In genomic region chr16:1151424-1152122, GRCh38 we compare ENCODE assay signal across 15 cellular contexts. TPM values are rescaled to one million over a fixed set of nuclear protein-coding genes. Genes with fewer than 3 reads are reported as not detected.
DNase-seq lines count a peak whose midpoint lies in the region; ATAC-seq and TF ChIP-seq lines count a peak whose summit lies in the region.
"Had no signal": no experiment of that assay in that cellular context is flagged by ENCODE, and none has a peak within 500 bp of the region (broad histone marks: within the 10 kb centered on the region; RNA-seq: fewer than 3 reads in every experiment).

No MANE protein-coding gene starts in this region.

- BruUV-seq in A673 (replicated peaks; lab: Mats Ljungman, UMichigan) = no TSS peak

- TF ChIP-seq CTCF in osteoblast (IDR thresholded peaks at IDR 0.05; ENCODE audit: extremely low read depth, low read depth, low read length) (no peak), A673 (conservative IDR thresholded peaks at IDR 0.05; ENCODE audit: low read depth, low read length) (no peak), RWPE1 (conservative IDR thresholded peaks at IDR 0.05; ENCODE audit: low read depth) (no peak)

- H3K9me3 ChIP-seq in BLaER1 treated with 17β-estradiol and CSF1 and Interleukin-3, amounts not matched to agents 10 nM and 100 nM (replicated peaks in 1 of 11) = peaks cover 0 to 6% (median 0%) of the 10 kb centered on the region in 11 experiments; a peak in 1 of 22 replicates
- H3K9me3 ChIP-seq in NT2/D1 (ENCODE audit: insufficient read depth, low read length) (peaks cover 14% of the 10 kb centered on the region; the same call in 1 of the 2 replicates), iPS-18a (ENCODE audit: control insufficient read depth, low read depth, low read length) (no peaks in the 10 kb centered on the region), osteoblast (ENCODE audit: low read depth, low read length) (no peaks in the 10 kb centered on the region), A673 (ENCODE audit: low read depth, low read length, poor library complexity, severe bottlenecking) (no peaks in the 10 kb centered on the region)
- H3K9me3 ChIP-seq: psoas muscle had no signal

- H3K9ac ChIP-seq in BLaER1 treated with 17β-estradiol and CSF1 and Interleukin-3, amounts not matched to agents 10 nM and 100 nM = peak overlapping the region in 9 of 11 experiments; percentile 35 to 73 (median 65); a peak in 16 of 22 replicates
- H3K9ac ChIP-seq in NT2/D1 (ENCODE audit: insufficient read length, low read depth) (peak overlapping the region; percentile 85), iPS-18a (ENCODE audit: low read length) (no peak overlapping the region)

- POLR2A ChIA-PET in A673 (lab: Charles Lee; ENCODE audit: low non-redundant PET) = no interaction called here
- POLR2A ChIA-PET in RWPE1 (lab: Yijun Ruan, JAX; ENCODE audit: low non-redundant PET) = no interaction called here

- no peaks in the 10 kb centered on the region for H3K36me3 ChIP-seq in BLaER1 treated with 17β-estradiol and CSF1 and Interleukin-3, amounts not matched to agents 10 nM and 100 nM
- H3K36me3 ChIP-seq in NT2/D1 (ENCODE audit: insufficient read depth, insufficient read length, low read length) = no peaks in the 10 kb centered on the region
- H3K36me3 ChIP-seq in iPS-18a (ENCODE audit: control insufficient read depth, low read depth, low read length) = no peaks in the 10 kb centered on the region
- no peaks in the 10 kb centered on the region for H3K36me3 ChIP-seq in osteoblast (ENCODE audit: insufficient read depth, low read length)
- no peaks in the 10 kb centered on the region for H3K36me3 ChIP-seq in A673 (ENCODE audit: insufficient read depth, low read length, poor library complexity, severe bottlenecking)

- no peaks in the 10 kb centered on the region for H3K79me2 ChIP-seq in osteoblast (ENCODE audit: insufficient read depth, low read length)

- H3K4me3 ChIP-seq in BLaER1 treated with 17β-estradiol and CSF1 and Interleukin-3, amounts not matched to agents 10 nM and 100 nM = peak overlapping the region; percentile 21 to 65 (median 54); a peak in 16 of 20 replicates
- H3K4me3 ChIP-seq in NT2/D1 (ENCODE audit: insufficient read length, low read depth) (peak overlapping the region; percentile 44), iPS-18a (ENCODE audit: low read length) (peak overlapping the region; percentile 50), osteoblast (ENCODE audit: insufficient read depth, low read length) (no peak overlapping the region), A673 (ENCODE audit: low read depth, low read length, poor library complexity, severe bottlenecking) (no peak overlapping the region)

- H3K27ac ChIP-seq in BLaER1 treated with 17β-estradiol and CSF1 and Interleukin-3, amounts not matched to agents 10 nM and 100 nM = peak overlapping the region in 8 of 11 experiments; percentile 24 to 69 (median 58); a peak in 16 of 22 replicates
- H3K27ac ChIP-seq in iPS-18a (ENCODE audit: low read length) (no peak overlapping the region), osteoblast (ENCODE audit: low read depth, low read length) (no peak overlapping the region), A673 (ENCODE audit: low read depth, low read length, poor library complexity, severe bottlenecking) (no peak overlapping the region), RWPE1 (no peak overlapping the region)
- H3K27ac ChIP-seq: psoas muscle had no signal

- ATAC-seq in GM18858 (IDR thresholded peaks at IDR 0.05; ENCODE audit: unreplicated experiment) = no peak
- ATAC-seq: psoas muscle had no signal

- H3K4me1 ChIP-seq in BLaER1 treated with 17β-estradiol and CSF1 and Interleukin-3, amounts not matched to agents 10 nM and 100 nM = peaks cover 26 to 72% (median 55%) of the 10 kb centered on the region in 10 experiments
- peaks cover 28% of the 10 kb centered on the region for H3K4me1 ChIP-seq in NT2/D1 (ENCODE audit: insufficient read depth, insufficient read length)
- H3K4me1 ChIP-seq in iPS-18a (ENCODE audit: control insufficient read depth, low read depth, low read length) = peaks cover 3% of the 10 kb centered on the region
- no peaks in the 10 kb centered on the region for H3K4me1 ChIP-seq in osteoblast (ENCODE audit: insufficient read depth, low read length)
- peaks cover 30% of the 10 kb centered on the region for H3K4me1 ChIP-seq in A673 (ENCODE audit: insufficient read depth, low read length, poor library complexity, severe bottlenecking)
- H3K4me1 ChIP-seq: psoas muscle had no signal

- H3K27me3 ChIP-seq in BLaER1 treated with 17β-estradiol and CSF1 and Interleukin-3, amounts not matched to agents 10 nM and 100 nM = peaks cover 29 to 40% (median 32%) of the 10 kb centered on the region in 11 experiments
- H3K27me3 ChIP-seq in NT2/D1 (ENCODE audit: insufficient read depth, insufficient read length) (peaks cover 4% of the 10 kb centered on the region), iPS-18a (ENCODE audit: control insufficient read depth, insufficient read depth, low read length) (no peaks in the 10 kb centered on the region), osteoblast (ENCODE audit: insufficient read depth, low read length) (peaks cover 32% of the 10 kb centered on the region), A673 (replicated peaks; ENCODE audit: insufficient read depth, low read depth, low read length, poor library complexity) (no peaks in the 10 kb centered on the region)

- H3K4me2 ChIP-seq in BLaER1 treated with 17β-estradiol and CSF1 and Interleukin-3, amounts not matched to agents 10 nM and 100 nM = peak overlapping the region; percentile 77 to 97 (median 89)
- no peak overlapping the region for H3K4me2 ChIP-seq in osteoblast (ENCODE audit: insufficient read depth, low read length)

- H2AFZ ChIP-seq in osteoblast (ENCODE audit: low read length) = no peak overlapping the region

- intact Hi-C loops in A673 (cut with micrococcal nuclease; ENCODE audit: unreplicated experiment) = no loop called here

- H4K20me1 ChIP-seq in BLaER1 treated with 17β-estradiol and CSF1 and Interleukin-3, amounts not matched to agents 10 nM and 100 nM = peaks cover 0 to 34% (median 26%) of the 10 kb centered on the region in 11 experiments; a peak in 19 of 22 replicates
- no peaks in the 10 kb centered on the region for H4K20me1 ChIP-seq in osteoblast (ENCODE audit: insufficient read depth, low read length)

- DNase-seq in NT2/D1 (ENCODE audit: low read depth, low spot score) (no peak), osteoblast (ENCODE audit: insufficient read length, low spot score, missing footprints) (peak; percentile 92), NCI-H1105 (lab: John Stamatoyannopoulos, UW) (no peak), A673 (ENCODE audit: low spot score) (no peak), RWPE1 (ENCODE audit: low spot score) (no peak)
- DNase-seq: foreskin melanocyte, islet precursor cell, NCI-H748 treated with DMSO at 0.1 percent for 48 hours, psoas muscle had no signal

- CTCF ChIA-PET in A673 (lab: Charles Lee) = no interaction called here
- CTCF ChIA-PET in RWPE1 (lab: Yijun Ruan, JAX) = interaction anchor here (0.5 to 0.8 kb wide), 2 partner anchors 56 to 269 kb away, joined by 3 read pairs; partner anchors contain the start of gene UQCC4

RNA-seq across cellular contexts. Expression of gene CACNA1H, which starts 1.3 kb away (rescaled TPM):
- total RNA-seq in osteoblast (under 0.01 TPM in 2 replicates), A673 (2021) (19.7 and 25.0 TPM in 2 replicates)

RNA-seq across cellular contexts. Expression of gene C1QTNF8, which starts 55.5 kb away (rescaled TPM):
- total RNA-seq in osteoblast = not detected in 2 replicates
- not detected in 2 replicates for total RNA-seq in A673 (2021)
- total RNA-seq: activated CD4-positive, alpha-beta T cell treated with anti-CD3 and anti-CD28 coated beads, Interleukin-2, amount 10 ng/mL, durations not matched to agents 24 days and 14 days; cerebellum; mesenteric fat pad; psoas muscle had no signal

Comparison
In these comparisons a context has a peak if more than half of its experiments do, and no peak if none do; other contexts are left out.
1. H3K27ac ChIP-seq: peak in BLaER1 treated with 17β-estradiol and CSF1 and Interleukin-3, amounts not matched to agents 10 nM and 100 nM (8 of 11); none in iPS-18a (single experiment), osteoblast (single experiment), A673 (single experiment) and RWPE1 (single experiment).
2. H3K4me3 ChIP-seq: peak in BLaER1 treated with 17β-estradiol and CSF1 and Interleukin-3, amounts not matched to agents 10 nM and 100 nM (10 of 10), NT2/D1 (single experiment) and iPS-18a (single experiment); none in osteoblast (single experiment) and A673 (single experiment).
3. RNA of gene CACNA1H, which starts 1.3 kb away (total RNA-seq): 19.7 to 25.0 TPM in A673; under 0.01 TPM in osteoblast; every median in the first group is over 10 times any median in the second.